In the genomic region with DNA sequence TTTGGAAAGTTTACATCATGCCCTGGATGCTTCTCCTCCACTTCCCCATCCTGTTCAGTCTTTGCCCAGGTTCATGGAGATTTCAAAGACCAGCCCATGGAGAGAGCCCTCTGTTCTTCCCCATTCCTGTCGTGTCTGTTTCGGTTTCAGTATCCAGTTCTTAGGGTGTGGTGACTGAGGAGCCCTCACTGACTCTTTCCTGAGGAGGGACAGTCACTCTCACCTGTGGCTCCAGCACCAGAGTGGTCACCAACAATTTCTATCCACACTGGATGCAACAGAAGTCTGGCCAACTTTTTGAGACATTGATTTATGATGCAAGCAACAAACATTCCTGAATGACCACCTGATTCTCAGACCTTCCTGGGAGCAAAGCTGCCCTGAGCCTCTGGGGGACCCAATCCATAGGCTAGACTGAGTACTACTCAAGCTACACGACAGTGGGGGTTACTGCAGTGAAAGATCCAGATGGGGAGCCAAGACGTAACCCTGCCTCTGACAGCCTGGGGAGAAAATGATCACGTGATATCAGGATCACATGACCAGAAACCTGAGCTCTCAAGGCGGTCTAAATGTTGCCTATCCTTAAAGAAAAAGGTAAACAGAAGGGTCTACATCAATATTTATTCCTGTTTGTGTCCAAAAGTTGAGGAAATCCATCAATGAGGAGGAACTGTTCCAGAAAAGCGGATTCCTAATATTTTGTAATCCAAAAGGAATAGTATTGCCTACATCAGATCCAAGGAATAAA, we compare ENCODE assay signal across 7 cellular contexts.
DNase-seq lines count a peak whose midpoint lies in the region; ATAC-seq, FAIRE-seq and TF ChIP-seq lines count a peak whose summit lies in the region.

No MANE protein-coding gene starts in this region.

- H3K27ac ChIP-seq in right lobe of liver = no peak overlapping the region

- H3K9me3 Mint-ChIP-seq in activated T-helper 17 cell treated with anti-CD3 and anti-CD28 coated beads, Interleukin-2, amount 50 U/mL, for 72 hours = no peaks in the 10 kb centered on the region

- H3K9me3 ChIP-seq in right lobe of liver = no peaks in the 10 kb centered on the region

- H3K36me3 ChIP-seq in right lobe of liver = no peaks in the 10 kb centered on the region

- peak; percentile 74 for FAIRE-seq in H54 (lab: Jason Lieb, UNC)

- TF ChIP-seq POLR2A in H54 (IDR thresholded peaks at IDR 0.05; ENCODE audit: low read depth, low read length) (no peak), right lobe of liver (IDR thresholded peaks at IDR 0.05) (no peak)

- H3K4me3 ChIP-seq in GM12875 (ENCODE audit: low read depth, low read length) (peak overlapping the region; percentile 36), right lobe of liver (no peak overlapping the region)

- peak overlapping the region; percentile 77 for H3K4me3 Mint-ChIP-seq in activated T-helper 17 cell treated with anti-CD3 and anti-CD28 coated beads, Interleukin-2, amount 50 U/mL, for 72 hours

- H3K27me3 Mint-ChIP-seq in activated T-helper 17 cell treated with anti-CD3 and anti-CD28 coated beads, Interleukin-2, amount 50 U/mL, for 72 hours = peaks cover under 1% of the 10 kb centered on the region

- WGBS in right lobe of liver (ENCODE audit: insufficient coverage, low coverage, low lambda C conversion rate, missing lambda C conversion rate) = 23% methylated on average over 7 of the region's 7 CpGs

- TF ChIP-seq CTCF in GM12875 (IDR thresholded peaks at IDR 0.05; ENCODE audit: borderline replicate concordance, insufficient read depth, low read depth, low read length) (no peak), right lobe of liver (IDR thresholded peaks at IDR 0.05) (no peak)

- ATAC-seq in activated T-helper 17 cell treated with anti-CD3 and anti-CD28 coated beads, Interleukin-2, amount 50 U/mL, for 72 hours (replicated peaks) = peak; percentile 52
- ATAC-seq in right lobe of liver = peak in 3 of 4 donors; percentile 17 to 52 (median 29)

- intact Hi-C loops in right lobe of liver (cut with DNase I) = no loop called here

- H3K27ac Mint-ChIP-seq in activated T-helper 17 cell treated with anti-CD3 and anti-CD28 coated beads, Interleukin-2, amount 50 U/mL, for 72 hours = peak overlapping the region; percentile 87

- H3K4me1 ChIP-seq in right lobe of liver = no peaks in the 10 kb centered on the region

- H3K27me3 ChIP-seq in right lobe of liver = no peaks in the 10 kb centered on the region

- no peaks in the 10 kb centered on the region for H3K36me3 Mint-ChIP-seq in activated T-helper 17 cell treated with anti-CD3 and anti-CD28 coated beads, Interleukin-2, amount 50 U/mL, for 72 hours (ENCODE audit: low read depth)

- DNase-seq in H54 (ENCODE audit: insufficient read length, low spot score) = no peak
- peak; percentile 88 for DNase-seq in NCI-H1694 (lab: John Stamatoyannopoulos, UW)
- DNase-seq in right lobe of liver = no peak
- DNase-seq in pons (ENCODE audit: low spot score) = no peak
- DNase-seq in COLO829 (ENCODE audit: low spot score) = no peak

- H3K4me1 Mint-ChIP-seq in activated T-helper 17 cell treated with anti-CD3 and anti-CD28 coated beads, Interleukin-2, amount 50 U/mL, for 72 hours = peaks cover 4% of the 10 kb centered on the region
